ENCODE assay signal across 13 cellular contexts in genomic region chr9:97636903-97637302, GRCh38. TPM values are rescaled to one million over a fixed set of nuclear protein-coding genes. Genes with fewer than 3 reads are reported as not detected.
DNase-seq lines count a peak whose midpoint lies in the region; ATAC-seq and TF ChIP-seq lines count a peak whose summit lies in the region.
"Had no signal": no experiment of that assay in that cellular context is flagged by ENCODE, and none has a peak within 500 bp of the region (broad histone marks: within the 10 kb centered on the region; RNA-seq: fewer than 3 reads in every experiment).

No MANE protein-coding gene starts in this region.

- no peaks in the 10 kb centered on the region for H3K27me3 Mint-ChIP-seq in activated naive CD4-positive, alpha-beta T cell treated with anti-CD3 and anti-CD28 coated beads, Interleukin-2, amount 10 ng/mL, durations not matched to agents 7 days and 5 days
- H3K27me3 Mint-ChIP-seq in central memory CD8-positive, alpha-beta T cell, result no peaks in the 10 kb centered on the region

- no peak overlapping the region for H2AFZ ChIP-seq in smooth muscle cell (ENCODE audit: low read depth)

- H3K36me3 Mint-ChIP-seq in activated naive CD4-positive, alpha-beta T cell treated with anti-CD3 and anti-CD28 coated beads, Interleukin-2, amount 10 ng/mL, durations not matched to agents 7 days and 5 days, result peaks cover 24% of the 10 kb centered on the region
- peaks cover 34% of the 10 kb centered on the region for H3K36me3 Mint-ChIP-seq in central memory CD8-positive, alpha-beta T cell (ENCODE audit: insufficient read depth)

- H3K27me3 ChIP-seq in smooth muscle cell (ENCODE audit: low read depth), result no peaks in the 10 kb centered on the region
- H3K27me3 ChIP-seq: heart right ventricle, pancreas had no signal

- CTCF ChIA-PET in activated naive CD4-positive, alpha-beta T cell treated with anti-CD3 and anti-CD28 coated beads, Interleukin-2, amount 10 ng/mL, durations not matched to agents 7 days and 5 days (lab: Charles Lee), result interaction anchor here (1.5 kb wide), 1 partner anchor 22 kb away, joined by 3 read pairs; no protein-coding TSS in a partner anchor

- no peaks in the 10 kb centered on the region for H3K36me3 ChIP-seq in smooth muscle cell (ENCODE audit: low read depth)
- H3K36me3 ChIP-seq: pancreas had no signal

- peaks cover 28% of the 10 kb centered on the region for H3K4me1 ChIP-seq in smooth muscle cell (ENCODE audit: low read depth)

- peak overlapping the region; percentile 14 for H3K4me2 ChIP-seq in smooth muscle cell

- 88% methylated on average over 3 of the region's 3 CpGs for WGBS in smooth muscle cell (ENCODE audit: low lambda C conversion rate)

- DNase-seq in activated naive CD4-positive, alpha-beta T cell treated with anti-CD3 and anti-CD28 coated beads, Interleukin-2, amount 10 ng/mL, durations not matched to agents 7 days and 5 days, result no peak
- no peak for DNase-seq in activated naive CD4-positive, alpha-beta T cell treated with Interleukin-2 at 50 U/mL for 16 hours
- DNase-seq in NCI-H69 (lab: John Stamatoyannopoulos, UW) (peak; percentile 29), smooth muscle cell (lab: John Stamatoyannopoulos, UW; ENCODE audit: unreplicated experiment) (no peak), epidermal melanocyte (ENCODE audit: insufficient read length, low spot score) (no peak), COLO668 (lab: John Stamatoyannopoulos, UW; ENCODE audit: unreplicated experiment) (no peak)
- DNase-seq in central memory CD8-positive, alpha-beta T cell (ENCODE audit: low spot score in 2 of 2), result no peak
- DNase-seq: anterior cingulate cortex, heart right ventricle, left ventricle myocardium superior, NCI-H524, pancreas had no signal

- no peak for ATAC-seq in central memory CD8-positive, alpha-beta T cell (replicated peaks; ENCODE audit: extremely low read depth, poor library complexity, severe bottlenecking)
- ATAC-seq in GM21825 (IDR thresholded peaks at IDR 0.05; ENCODE audit: unreplicated experiment), result no peak
- ATAC-seq: heart right ventricle, left ventricle myocardium superior, pancreas had no signal

- no peaks in the 10 kb centered on the region for H3K9me3 ChIP-seq in smooth muscle cell (replicated peaks; ENCODE audit: low read depth)
- H3K9me3 ChIP-seq: heart right ventricle, pancreas had no signal

- peak overlapping the region; percentile 13 for H3K4me3 Mint-ChIP-seq in activated naive CD4-positive, alpha-beta T cell treated with anti-CD3 and anti-CD28 coated beads, Interleukin-2, amount 10 ng/mL, durations not matched to agents 7 days and 5 days
- peak overlapping the region; percentile 19 for H3K4me3 Mint-ChIP-seq in central memory CD8-positive, alpha-beta T cell

- peaks cover 67% of the 10 kb centered on the region for H4K20me1 ChIP-seq in smooth muscle cell (ENCODE audit: low read depth)

- no peak overlapping the region for H3K27ac ChIP-seq in smooth muscle cell (ENCODE audit: low read depth)
- H3K27ac ChIP-seq: heart right ventricle, pancreas had no signal

- peaks cover 74% of the 10 kb centered on the region for H3K79me2 ChIP-seq in smooth muscle cell (ENCODE audit: low read depth)

- no peak overlapping the region for H3K27ac Mint-ChIP-seq in activated naive CD4-positive, alpha-beta T cell treated with anti-CD3 and anti-CD28 coated beads, Interleukin-2, amount 10 ng/mL, durations not matched to agents 7 days and 5 days
- peak overlapping the region; percentile 38 for H3K27ac Mint-ChIP-seq in central memory CD8-positive, alpha-beta T cell (ENCODE audit: low read depth)

- H3K9ac ChIP-seq in smooth muscle cell (ENCODE audit: low read depth), result no peak overlapping the region

- H3K9me3 Mint-ChIP-seq in activated naive CD4-positive, alpha-beta T cell treated with anti-CD3 and anti-CD28 coated beads, Interleukin-2, amount 10 ng/mL, durations not matched to agents 7 days and 5 days, result no peaks in the 10 kb centered on the region
- H3K9me3 Mint-ChIP-seq in central memory CD8-positive, alpha-beta T cell, result no peaks in the 10 kb centered on the region

- no peak overlapping the region for H3K4me3 ChIP-seq in smooth muscle cell
- H3K4me3 ChIP-seq: heart right ventricle, pancreas had no signal

- no peak for TF ChIP-seq CTCF in smooth muscle cell (IDR thresholded peaks at IDR 0.05; ENCODE audit: borderline replicate concordance, insufficient read depth, poor library complexity, severe bottlenecking)

- peaks cover 48% of the 10 kb centered on the region for H3K4me1 Mint-ChIP-seq in activated naive CD4-positive, alpha-beta T cell treated with anti-CD3 and anti-CD28 coated beads, Interleukin-2, amount 10 ng/mL, durations not matched to agents 7 days and 5 days
- peaks cover 64% of the 10 kb centered on the region for H3K4me1 Mint-ChIP-seq in central memory CD8-positive, alpha-beta T cell

- H3F3A ChIP-seq in smooth muscle cell (ENCODE audit: low read depth), result peaks cover 7% of the 10 kb centered on the region

RNA-seq across cellular contexts. Expression of gene NCBP1, which starts 3.3 kb away (rescaled TPM):
- total RNA-seq in smooth muscle cell, result 29.5 and 33.4 TPM in 2 replicates
- 21.2 and 22.7 TPM in 2 replicates for polyA plus RNA-seq in smooth muscle cell

RNA-seq across cellular contexts. Expression of gene TSTD2, which starts 3.7 kb away (rescaled TPM):
- total RNA-seq in smooth muscle cell, result 22.6 and 23.5 TPM in 2 replicates
- 8.5 and 9.3 TPM in 2 replicates for polyA plus RNA-seq in smooth muscle cell
